8 cellular contexts compared by ENCODE assay signal in the genomic region with DNA sequence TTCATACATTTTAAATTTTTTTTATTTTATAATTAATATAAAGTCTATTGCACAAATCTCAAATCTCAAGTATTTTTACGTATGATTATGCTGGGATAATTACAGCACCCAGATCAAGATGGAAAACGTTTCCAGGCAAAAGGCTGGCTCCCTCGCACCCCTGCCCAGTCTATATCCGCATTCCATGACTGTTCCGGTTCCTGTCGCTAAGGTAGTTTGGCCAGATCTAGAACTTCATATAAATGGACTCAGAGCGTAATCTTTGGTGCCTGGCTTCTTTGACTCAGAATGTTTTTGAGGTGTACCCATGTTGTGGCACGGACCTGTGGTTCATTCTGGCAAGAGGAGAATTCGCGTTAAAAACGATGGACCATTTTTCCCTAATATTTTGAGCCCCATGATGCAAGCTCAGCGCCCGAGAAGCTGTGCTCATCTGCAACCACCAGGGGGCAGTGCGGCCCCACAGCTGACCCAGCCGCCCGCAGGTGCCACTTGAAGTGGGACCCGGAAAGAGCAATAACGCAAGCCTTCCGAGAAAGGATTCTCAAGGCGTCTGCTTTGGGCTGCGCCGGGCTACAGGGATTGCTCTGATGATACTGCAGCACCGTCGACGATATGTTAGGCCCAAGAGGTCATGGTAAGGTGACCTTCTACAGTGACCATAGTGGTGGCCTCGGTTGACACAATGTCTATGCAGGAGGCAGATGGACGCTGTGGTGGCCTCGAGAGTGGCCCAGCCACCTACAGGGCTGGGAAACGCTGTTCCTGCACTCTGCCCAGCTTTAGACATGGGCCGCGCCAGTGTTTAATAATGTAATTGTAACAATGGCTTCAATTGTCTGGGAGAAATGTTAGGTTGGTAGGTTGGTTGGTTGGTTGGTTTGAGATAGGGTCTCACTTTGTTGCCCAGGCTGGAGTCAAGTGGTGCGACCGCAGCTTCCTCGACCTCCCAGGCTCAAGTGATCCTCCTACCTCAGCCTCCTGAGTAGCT.
A peak's percentile ranks its signal among the peaks of the same experiment; 100 is the strongest.
DNase-seq lines count a peak whose midpoint lies in the region; ATAC-seq and TF ChIP-seq lines count a peak whose summit lies in the region.

No MANE protein-coding gene starts in this region.

- TF ChIP-seq CTCF in VCaP (conservative IDR thresholded peaks at IDR 0.05): peak; percentile 98

- H3K27ac ChIP-seq in VCaP: no peak overlapping the region

- in situ Hi-C loops in ACHN (cut with HindIII; ENCODE audit: low pct_ligation_motif_present, low pct_unique_long_range_greater_than_20kb, low sequenced_read_pairs): no loop called here

- ATAC-seq in GM18511 (IDR thresholded peaks at IDR 0.05; ENCODE audit: unreplicated experiment): peak; percentile 62
- no peak for ATAC-seq in GM21576 (IDR thresholded peaks at IDR 0.05; ENCODE audit: unreplicated experiment)

- peak; percentile 71 for DNase-seq in ACHN
- DNase-seq in NCI-H187 treated with DMSO at 0.1 percent for 48 hours (lab: John Stamatoyannopoulos, UW): peak; percentile 8
- peak; percentile 16 for DNase-seq in brain pericyte (ENCODE audit: low read depth, low spot score)
- DNase-seq in islet precursor cell: peak; percentile 80
- peak; percentile 87 for DNase-seq in stimulated activated CD4-positive, alpha-beta T cell treated with anti-CD3 and anti-CD28 coated beads, Interleukin-15, amount 100 ng/mL, for 24 hours

Comparison
In these comparisons a context has a peak if more than half of its experiments do, and no peak if none do; other contexts are left out.
1. DNase-seq: peak in every context shown above with its lines; median percentile 87 in stimulated activated CD4-positive, alpha-beta T cell treated with anti-CD3 and anti-CD28 coated beads, Interleukin-15, amount 100 ng/mL, for 24 hours; 80 in islet precursor cell; 71 in ACHN; 16 in brain pericyte; 8 in NCI-H187 treated with DMSO at 0.1 percent for 48 hours.